Comparison of ENCODE assay signal across 8 cellular contexts in the genomic region with DNA sequence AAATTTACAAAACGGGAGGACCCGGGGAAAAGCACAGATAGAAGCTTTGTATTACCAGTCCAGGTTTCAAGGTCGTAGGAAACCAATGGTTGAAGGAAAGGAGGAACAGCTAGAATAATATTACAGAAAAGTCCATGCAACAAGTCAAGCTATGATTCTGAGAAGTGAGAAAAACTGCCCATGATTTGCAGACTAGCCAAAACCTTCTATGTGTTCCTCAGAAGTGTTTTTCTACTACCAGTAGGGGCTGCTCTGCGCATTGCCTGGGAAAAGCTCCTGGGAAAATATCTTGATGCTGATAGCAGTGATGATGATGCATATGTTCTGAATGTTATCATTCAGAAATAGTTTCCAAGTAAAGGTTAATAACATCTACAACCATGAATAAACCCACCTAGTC. TPM values are rescaled to one million over a fixed set of nuclear protein-coding genes. Genes with fewer than 3 reads are reported as not detected.
DNase-seq lines count a peak whose midpoint lies in the region; ATAC-seq, FAIRE-seq and TF ChIP-seq lines count a peak whose summit lies in the region.

No MANE protein-coding gene starts in this region.

- H3K4me3 Mint-ChIP-seq in nephron, result peak overlapping the region; percentile 81 to 89 (median 83)
- no peak overlapping the region for H3K4me3 Mint-ChIP-seq in stimulated activated memory B cell treated with anti-CD40 and anti-IgM and Interleukin-4, amounts not matched to agents 10 μg/mL and 1 μg/mL and 100 μg/mL, for 72 hours

- H3K36me3 Mint-ChIP-seq in nephron (ENCODE audit: low read depth), result no peaks in the 10 kb centered on the region
- no peaks in the 10 kb centered on the region for H3K36me3 Mint-ChIP-seq in stimulated activated memory B cell treated with anti-CD40 and anti-IgM and Interleukin-4, amounts not matched to agents 10 μg/mL and 1 μg/mL and 100 μg/mL, for 72 hours

- TF ChIP-seq CTCF in bronchial epithelial cell (IDR thresholded peaks at IDR 0.05; ENCODE audit: insufficient read depth, low read length, severe bottlenecking) (peak; percentile 26), nephron (IDR thresholded peaks at IDR 0.05; ENCODE audit: unreplicated experiment in 3 of 3) (peak; percentile 46 to 64 (median 62))

- peaks cover 21% of the 10 kb centered on the region for H3K4me1 Mint-ChIP-seq in nephron
- peaks cover 12% of the 10 kb centered on the region for H3K4me1 Mint-ChIP-seq in stimulated activated memory B cell treated with anti-CD40 and anti-IgM and Interleukin-4, amounts not matched to agents 10 μg/mL and 1 μg/mL and 100 μg/mL, for 72 hours

- H3K27ac Mint-ChIP-seq in nephron, result peak overlapping the region in 1 of 3 experiments; percentile 77
- H3K27ac Mint-ChIP-seq in stimulated activated memory B cell treated with anti-CD40 and anti-IgM and Interleukin-4, amounts not matched to agents 10 μg/mL and 1 μg/mL and 100 μg/mL, for 72 hours, result no peak overlapping the region

- no peaks in the 10 kb centered on the region for H3K36me3 ChIP-seq in bronchial epithelial cell (ENCODE audit: control insufficient read depth, insufficient read depth, low read length)

- H3K27me3 Mint-ChIP-seq in nephron (ENCODE audit: low read depth), result peaks cover 55% of the 10 kb centered on the region
- H3K27me3 Mint-ChIP-seq in stimulated activated memory B cell treated with anti-CD40 and anti-IgM and Interleukin-4, amounts not matched to agents 10 μg/mL and 1 μg/mL and 100 μg/mL, for 72 hours, result peaks cover 40% of the 10 kb centered on the region

- FAIRE-seq in bronchial epithelial cell (lab: Jason Lieb, UNC), result no peak

- ATAC-seq in stimulated activated memory B cell treated with anti-CD40 and anti-IgM and Interleukin-4, amounts not matched to agents 10 μg/mL and 1 μg/mL and 100 μg/mL, for 72 hours, result no peak
- no peak for ATAC-seq in HG02973 (IDR thresholded peaks at IDR 0.05; ENCODE audit: unreplicated experiment)
- ATAC-seq in stimulated activated naive CD8-positive, alpha-beta T cell treated with anti-CD3 and anti-CD28 coated beads, Interleukin-15, Interleukin-2, amounts not matched to agents 100 U/mL and 50 U/mL, for 24 hours, result no peak
- no peak for ATAC-seq in GM18520 (IDR thresholded peaks at IDR 0.05; ENCODE audit: unreplicated experiment)

- H3K9me3 Mint-ChIP-seq in nephron, result no peaks in the 10 kb centered on the region
- H3K9me3 Mint-ChIP-seq in stimulated activated memory B cell treated with anti-CD40 and anti-IgM and Interleukin-4, amounts not matched to agents 10 μg/mL and 1 μg/mL and 100 μg/mL, for 72 hours, result no peaks in the 10 kb centered on the region

- H3K4me3 ChIP-seq in bronchial epithelial cell (ENCODE audit: low read depth, low read length), result no peak overlapping the region

- peaks cover 28% of the 10 kb centered on the region for H3K27me3 ChIP-seq in bronchial epithelial cell (ENCODE audit: control insufficient read depth, insufficient read depth, low read length)

- DNase-seq in DMS 273 treated with DMSO at 0.1 percent for 48 hours (lab: John Stamatoyannopoulos, UW) (peak; percentile 11), NCI-H1417 treated with DMSO at 0.1 percent for 48 hours (lab: John Stamatoyannopoulos, UW) (peak; percentile 49), bronchial epithelial cell (ENCODE audit: low read depth) (peak; percentile 30)
- no peak for DNase-seq in stimulated activated naive CD8-positive, alpha-beta T cell treated with anti-CD3 and anti-CD28 coated beads, Interleukin-15, Interleukin-2, amounts not matched to agents 100 U/mL and 50 U/mL, for 24 hours

RNA-seq across cellular contexts. Expression of a gene that starts 2.2 kb away (rescaled TPM):
- not detected in 2 replicates for total RNA-seq in bronchial epithelial cell
